19 cellular contexts compared by ENCODE assay signal in genomic region chr12:96045566-96045965, GRCh38. TPM values are rescaled to one million over a fixed set of nuclear protein-coding genes. Genes with fewer than 3 reads are reported as not detected.
DNase-seq lines count a peak whose midpoint lies in the region; ATAC-seq and TF ChIP-seq lines count a peak whose summit lies in the region.
"Had no signal": no experiment of that assay in that cellular context is flagged by ENCODE, and none has a peak within 500 bp of the region (broad histone marks: within the 10 kb centered on the region; RNA-seq: fewer than 3 reads in every experiment).

No MANE protein-coding gene starts in this region.

- no peaks in the 10 kb centered on the region for H3K9me3 Mint-ChIP-seq in activated CD4-positive, alpha-beta memory T cell treated with anti-CD3 and anti-CD28 coated beads for 36 hours
- peaks cover 5% of the 10 kb centered on the region for H3K9me3 Mint-ChIP-seq in activated CD4-positive, alpha-beta memory T cell treated with anti-CD3 and anti-CD28 coated beads, Interleukin-2, amount 10 ng/mL, durations not matched to agents 7 days and 5 days
- H3K9me3 Mint-ChIP-seq in IgD-negative memory B cell, result no peaks in the 10 kb centered on the region
- no peaks in the 10 kb centered on the region for H3K9me3 Mint-ChIP-seq in stimulated activated memory B cell treated with anti-CD40 and anti-IgM and Interleukin-4, amounts not matched to agents 10 μg/mL and 1 μg/mL and 100 μg/mL, for 72 hours

- peak overlapping the region; percentile 79 to 90 for H3K27ac ChIP-seq in left lung
- H3K27ac ChIP-seq: prostate gland, thoracic aorta had no signal

- H3K36me3 ChIP-seq in left lung, result no peaks in the 10 kb centered on the region
- H3K36me3 ChIP-seq: esophagus squamous epithelium, heart right ventricle, prostate gland, thoracic aorta had no signal

- intact Hi-C loops in activated CD4-positive, alpha-beta memory T cell treated with anti-CD3 and anti-CD28 coated beads for 36 hours (cut with micrococcal nuclease), result loop anchor here (5.0 kb wide), 1 partner anchor 457 kb away; no protein-coding TSS in a partner anchor
- intact Hi-C loops in left lung (cut with DNase I), result no loop called here

- H3K4me1 Mint-ChIP-seq in activated CD4-positive, alpha-beta memory T cell treated with anti-CD3 and anti-CD28 coated beads for 36 hours (ENCODE audit: low read depth), result peaks cover 53% of the 10 kb centered on the region
- peaks cover 61% of the 10 kb centered on the region for H3K4me1 Mint-ChIP-seq in activated CD4-positive, alpha-beta memory T cell treated with anti-CD3 and anti-CD28 coated beads, Interleukin-2, amount 10 ng/mL, durations not matched to agents 7 days and 5 days
- peaks cover 52 to 58% (median 52%) of the 10 kb centered on the region in 3 donors for H3K4me1 Mint-ChIP-seq in IgD-negative memory B cell
- peaks cover 69% of the 10 kb centered on the region for H3K4me1 Mint-ChIP-seq in stimulated activated memory B cell treated with anti-CD40 and anti-IgM and Interleukin-4, amounts not matched to agents 10 μg/mL and 1 μg/mL and 100 μg/mL, for 72 hours

- no peaks in the 10 kb centered on the region for H3K36me3 Mint-ChIP-seq in activated CD4-positive, alpha-beta memory T cell treated with anti-CD3 and anti-CD28 coated beads for 36 hours
- peaks cover 6% of the 10 kb centered on the region for H3K36me3 Mint-ChIP-seq in activated CD4-positive, alpha-beta memory T cell treated with anti-CD3 and anti-CD28 coated beads, Interleukin-2, amount 10 ng/mL, durations not matched to agents 7 days and 5 days (ENCODE audit: low read depth)
- no peaks in the 10 kb centered on the region for H3K36me3 Mint-ChIP-seq in IgD-negative memory B cell
- no peaks in the 10 kb centered on the region for H3K36me3 Mint-ChIP-seq in stimulated activated memory B cell treated with anti-CD40 and anti-IgM and Interleukin-4, amounts not matched to agents 10 μg/mL and 1 μg/mL and 100 μg/mL, for 72 hours

- ATAC-seq in left lung, result peak; percentile 6
- peak; percentile 84 for ATAC-seq in stimulated activated memory B cell treated with anti-CD40 and anti-IgM and Interleukin-4, amounts not matched to agents 10 μg/mL and 1 μg/mL and 100 μg/mL, for 72 hours
- ATAC-seq in HG03457 (IDR thresholded peaks at IDR 0.05; ENCODE audit: unreplicated experiment), result no peak
- no peak for ATAC-seq in GM19328 (IDR thresholded peaks at IDR 0.05; ENCODE audit: unreplicated experiment)

- DNase-seq in activated CD4-positive, alpha-beta memory T cell treated with anti-CD3 and anti-CD28 coated beads for 36 hours, result peak; percentile 25
- DNase-seq in activated CD4-positive, alpha-beta memory T cell treated with anti-CD3 and anti-CD28 coated beads, Interleukin-2, amount 10 ng/mL, durations not matched to agents 7 days and 5 days, result no peak
- DNase-seq in left lung, result peak; percentile 71
- DNase-seq in SIG-M5 (lab: John Stamatoyannopoulos, UW), result no peak
- DNase-seq: activated naive CD4-positive, alpha-beta T cell treated with anti-CD3 and anti-CD28 coated beads, Interleukin-2, amount 50 U/mL, for 16 hours; COR-L47; esophagus squamous epithelium; heart right ventricle; islet precursor cell; NCI-H2081 treated with DMSO at 0.1 percent for 48 hours; NCI-H69; stimulated activated CD4-positive, alpha-beta T cell treated with anti-CD3 and anti-CD28 coated beads, Interleukin-12 subunit alpha, Interleukin-12 subunit beta, amount 100 ng/mL, for 4 hours had no signal

- peak overlapping the region; percentile 69 for H3K27ac Mint-ChIP-seq in activated CD4-positive, alpha-beta memory T cell treated with anti-CD3 and anti-CD28 coated beads for 36 hours
- H3K27ac Mint-ChIP-seq in activated CD4-positive, alpha-beta memory T cell treated with anti-CD3 and anti-CD28 coated beads, Interleukin-2, amount 10 ng/mL, durations not matched to agents 7 days and 5 days, result no peak overlapping the region
- H3K27ac Mint-ChIP-seq in IgD-negative memory B cell, result peak overlapping the region; percentile 44 to 90 (median 46)
- H3K27ac Mint-ChIP-seq in stimulated activated memory B cell treated with anti-CD40 and anti-IgM and Interleukin-4, amounts not matched to agents 10 μg/mL and 1 μg/mL and 100 μg/mL, for 72 hours, result peak overlapping the region; percentile 78

- CTCF ChIA-PET in activated CD4-positive, alpha-beta memory T cell treated with anti-CD3 and anti-CD28 coated beads for 36 hours (lab: Charles Lee), result no interaction called here
- CTCF ChIA-PET in activated CD4-positive, alpha-beta memory T cell treated with anti-CD3 and anti-CD28 coated beads, Interleukin-2, amount 10 ng/mL, durations not matched to agents 7 days and 5 days (lab: Charles Lee), result interaction anchor here (1.3 kb wide), 1 partner anchor 471 kb away, joined by 3 read pairs; no protein-coding TSS in a partner anchor

- no peak overlapping the region for H3K4me3 Mint-ChIP-seq in activated CD4-positive, alpha-beta memory T cell treated with anti-CD3 and anti-CD28 coated beads for 36 hours
- no peak overlapping the region for H3K4me3 Mint-ChIP-seq in activated CD4-positive, alpha-beta memory T cell treated with anti-CD3 and anti-CD28 coated beads, Interleukin-2, amount 10 ng/mL, durations not matched to agents 7 days and 5 days
- H3K4me3 Mint-ChIP-seq in IgD-negative memory B cell, result peak overlapping the region in 3 of 4 donors; percentile 15 to 92 (median 48)
- H3K4me3 Mint-ChIP-seq in stimulated activated memory B cell treated with anti-CD40 and anti-IgM and Interleukin-4, amounts not matched to agents 10 μg/mL and 1 μg/mL and 100 μg/mL, for 72 hours, result peak overlapping the region; percentile 28

- TF ChIP-seq CTCF in left lung (IDR thresholded peaks at IDR 0.05), result no peak

- no peaks in the 10 kb centered on the region for H3K9me3 ChIP-seq in left lung
- H3K9me3 ChIP-seq: esophagus squamous epithelium, heart right ventricle, prostate gland, thoracic aorta had no signal

- H3K4me1 ChIP-seq in left lung, result peaks cover 15 to 71% of the 10 kb centered on the region in 2 donors
- H3K4me1 ChIP-seq: prostate gland had no signal

- POLR2A ChIA-PET in activated CD4-positive, alpha-beta memory T cell treated with anti-CD3 and anti-CD28 coated beads for 36 hours (lab: Charles Lee), result interaction anchor here (1.1 kb wide), 2 partner anchors 9 to 134 kb away, joined by 3 read pairs; no protein-coding TSS in a partner anchor
- POLR2A ChIA-PET in activated CD4-positive, alpha-beta memory T cell treated with anti-CD3 and anti-CD28 coated beads, Interleukin-2, amount 10 ng/mL, durations not matched to agents 7 days and 5 days (lab: Charles Lee), result interaction anchor here (0.9 kb wide), 1 partner anchor 13 kb away, joined by 4 read pairs; no protein-coding TSS in a partner anchor

- H3K4me3 ChIP-seq in left lung, result no peak overlapping the region
- H3K4me3 ChIP-seq: esophagus squamous epithelium, heart right ventricle, prostate gland, thoracic aorta had no signal

- H3K27me3 Mint-ChIP-seq in activated CD4-positive, alpha-beta memory T cell treated with anti-CD3 and anti-CD28 coated beads for 36 hours, result no peaks in the 10 kb centered on the region
- no peaks in the 10 kb centered on the region for H3K27me3 Mint-ChIP-seq in activated CD4-positive, alpha-beta memory T cell treated with anti-CD3 and anti-CD28 coated beads, Interleukin-2, amount 10 ng/mL, durations not matched to agents 7 days and 5 days
- no peaks in the 10 kb centered on the region for H3K27me3 Mint-ChIP-seq in IgD-negative memory B cell
- no peaks in the 10 kb centered on the region for H3K27me3 Mint-ChIP-seq in stimulated activated memory B cell treated with anti-CD40 and anti-IgM and Interleukin-4, amounts not matched to agents 10 μg/mL and 1 μg/mL and 100 μg/mL, for 72 hours

- no peaks in the 10 kb centered on the region for H3K27me3 ChIP-seq in left lung
- H3K27me3 ChIP-seq: esophagus squamous epithelium, heart right ventricle had no signal

RNA-seq across cellular contexts. Expression of gene LTA4H, which starts 10.2 kb away (rescaled TPM):
- total RNA-seq in activated CD4-positive, alpha-beta memory T cell treated with anti-CD3 and anti-CD28 coated beads for 36 hours, result 100 to 1,000 TPM; 106 to 110 TPM
- total RNA-seq in activated CD4-positive, alpha-beta memory T cell treated with anti-CD3 and anti-CD28 coated beads, Interleukin-2, amount 10 ng/mL, durations not matched to agents 7 days and 5 days, result 10 to 100 TPM; 50.7 to 52.1 TPM
- 122 TPM for polyA plus RNA-seq in IgD-negative memory B cell
- 100 to 1,000 TPM; 201 to 227 TPM for total RNA-seq in left lung

RNA-seq across cellular contexts. Expression of gene HAL, which starts 49.4 kb away (rescaled TPM):
- total RNA-seq in activated CD4-positive, alpha-beta memory T cell treated with anti-CD3 and anti-CD28 coated beads for 36 hours, result under 1 TPM; 0.12 to 0.36 TPM
- under 1 TPM; 0.18 to 0.23 TPM for total RNA-seq in activated CD4-positive, alpha-beta memory T cell treated with anti-CD3 and anti-CD28 coated beads, Interleukin-2, amount 10 ng/mL, durations not matched to agents 7 days and 5 days
- not detected for polyA plus RNA-seq in IgD-negative memory B cell
- 1 to 10 TPM; 1.1 to 7.1 TPM for total RNA-seq in left lung
- total RNA-seq: A172 had no signal

Comparison
In these comparisons a context has a peak if more than half of its experiments do, and no peak if none do; other contexts are left out.
1. DNase-seq: peak in activated CD4-positive, alpha-beta memory T cell treated with anti-CD3 and anti-CD28 coated beads for 36 hours (single experiment) and left lung (2 of 2); none in activated CD4-positive, alpha-beta memory T cell treated with anti-CD3 and anti-CD28 coated beads, Interleukin-2, amount 10 ng/mL, durations not matched to agents 7 days and 5 days (single experiment) and SIG-M5 (single experiment).
2. H3K4me3 Mint-ChIP-seq: peak in IgD-negative memory B cell (3 of 4) and stimulated activated memory B cell treated with anti-CD40 and anti-IgM and Interleukin-4, amounts not matched to agents 10 μg/mL and 1 μg/mL and 100 μg/mL, for 72 hours (single experiment); none in activated CD4-positive, alpha-beta memory T cell treated with anti-CD3 and anti-CD28 coated beads for 36 hours (single experiment) and activated CD4-positive, alpha-beta memory T cell treated with anti-CD3 and anti-CD28 coated beads, Interleukin-2, amount 10 ng/mL, durations not matched to agents 7 days and 5 days (single experiment).
3. ATAC-seq: peak in left lung (single experiment) and stimulated activated memory B cell treated with anti-CD40 and anti-IgM and Interleukin-4, amounts not matched to agents 10 μg/mL and 1 μg/mL and 100 μg/mL, for 72 hours (single experiment); none in HG03457 (single experiment) and GM19328 (single experiment).